Comparison of ENCODE assay signal across 8 cellular contexts in genomic region chr19:4402171-4403004, GRCh38. TPM values are rescaled to one million over a fixed set of nuclear protein-coding genes. Genes with fewer than 3 reads are reported as not detected.
DNase-seq lines count a peak whose midpoint lies in the region; ATAC-seq, FAIRE-seq and TF ChIP-seq lines count a peak whose summit lies in the region.

TSS of gene CHAF1A (plus strand) at chr19:4402640. CDS start at chr19:4402763, 123 bp downstream.

- peaks cover 29% of the 10 kb centered on the region for H4K20me1 ChIP-seq in OCI-LY7 (ENCODE audit: insufficient read depth, low read length)

- H3K79me2 ChIP-seq in OCI-LY7 (ENCODE audit: insufficient read depth, low read depth, low read length), result peaks cover 81% of the 10 kb centered on the region

- no peak for TF ChIP-seq CTCF in D721Med (IDR thresholded peaks at IDR 0.05; ENCODE audit: insufficient read depth, missing control alignments)
- TF ChIP-seq CTCF in OCI-LY7 (conservative IDR thresholded peaks at IDR 0.05; ENCODE audit: low read length), result no peak

- peak; percentile 32 for FAIRE-seq in D721Med (lab: Jason Lieb, UNC)

- H3K27ac ChIP-seq in OCI-LY7 (ENCODE audit: low read depth, low read length, poor library complexity, severe bottlenecking), result peak within 1 kb of the TSS; percentile 70

- POLR2A ChIA-PET in OCI-LY7 (lab: Charles Lee), result interaction anchor here (0.7 to 1.0 kb wide), 6 partner anchors 9 to 71 kb away, joined by 3 to 4 read pairs (median 3); partner anchors contain the start of gene HDGFL2

- intact Hi-C loops in OCI-LY7 (cut with micrococcal nuclease; ENCODE audit: unreplicated experiment), result loop anchor here (5.0 to 10.0 kb wide), 2 partner anchors 70 to 392 kb away; partner anchors contain the start of genes FEM1A and HDGFL2

- DNase-seq in D721Med (ENCODE audit: insufficient read length, low spot score) (peak; percentile 97), HuH-7.5 (ENCODE audit: low spot score) (peak; percentile 100), OCI-LY7 (ENCODE audit: low spot score) (peak; percentile 100), activated T-cell treated with anti-CD3 and anti-CD28 coated beads for 1 hour (ENCODE audit: low read depth) (peak; percentile 97), epidermal melanocyte (ENCODE audit: insufficient read length, low spot score) (peak; percentile 100), middle frontal gyrus (ENCODE audit: extremely low spot score, low spot score) (peak; percentile 100)
- DNase-seq in stimulated activated CD8-positive, alpha-beta memory T cell treated with anti-CD3 and anti-CD28 coated beads, Interleukin-2, amount 100 ng/mL, for 48 hours (ENCODE audit: low read depth in 2 of 2), result peak; percentile 97 to 99

- no peaks in the 10 kb centered on the region for H3K9me3 ChIP-seq in OCI-LY7 (ENCODE audit: low read length)

- H2AFZ ChIP-seq in OCI-LY7 (ENCODE audit: low read length), result peak within 1 kb of the TSS; percentile 49; the same call in 1 of the 2 replicates

- BruUV-seq in OCI-LY7 (replicated peaks; lab: Mats Ljungman, UMichigan), result no TSS peak

- peaks cover 38% of the 10 kb centered on the region for H3K4me1 ChIP-seq in OCI-LY7 (ENCODE audit: insufficient read depth, low read length, poor library complexity, severe bottlenecking)

- peak within 1 kb of the TSS; percentile 99 for H3K4me3 ChIP-seq in OCI-LY7 (ENCODE audit: low read depth, low read length, poor library complexity, severe bottlenecking)

- CTCF ChIA-PET in OCI-LY7 (lab: Charles Lee; ENCODE audit: unreplicated experiment), result interaction anchor here (1.0 kb wide), 1 partner anchor 60 kb away, joined by 3 read pairs; no protein-coding TSS in a partner anchor

- ATAC-seq in GM21526 (IDR thresholded peaks at IDR 0.05; ENCODE audit: low FRiP score, unreplicated experiment), result peak; percentile 67

- H3K36me3 ChIP-seq in OCI-LY7 (ENCODE audit: insufficient read depth, low read length), result peaks cover 60% of the 10 kb centered on the region

- H3K9me2 ChIP-seq in OCI-LY7 (ENCODE audit: insufficient read depth, low read length), result no peaks in the 10 kb centered on the region

- H3K4me2 ChIP-seq in OCI-LY7 (ENCODE audit: low read length), result peak within 1 kb of the TSS; percentile 99

RNA-seq across cellular contexts. Expression of gene CHAF1A, which starts in this region (rescaled TPM):
- total RNA-seq in OCI-LY7 (2014; rRNA removed; shearing (Covaris generic)), result 107 and 108 TPM in 2 replicates
- total RNA-seq in OCI-LY7 (2022), result 119 and 128 TPM in 2 replicates

Comparison
In these comparisons a context has a peak if more than half of its experiments do, and no peak if none do; other contexts are left out.
1. Peak in every context shown above with its lines: DNase-seq, ATAC-seq, H3K4me3 ChIP-seq and H3K27ac ChIP-seq.